13 cellular contexts compared by ENCODE assay signal in the genomic region with DNA sequence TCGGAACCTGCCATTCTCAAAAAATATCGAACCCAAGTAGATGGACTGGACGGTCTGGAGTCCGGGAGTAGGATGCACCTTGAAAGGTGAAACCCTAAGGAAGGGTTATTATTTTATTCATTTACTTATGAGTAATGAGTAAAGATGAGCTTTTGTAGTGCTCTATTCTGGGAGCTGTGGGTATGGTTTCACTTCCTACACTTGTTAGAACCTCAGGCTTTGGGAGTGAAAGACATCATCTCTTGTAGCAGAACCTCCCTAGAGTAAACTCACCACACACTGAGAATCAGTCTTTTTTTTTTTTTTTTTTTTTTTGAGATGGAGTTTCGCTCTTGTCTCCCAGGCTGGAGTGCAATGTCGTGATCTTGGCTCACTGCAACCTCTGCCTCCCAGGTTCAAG.
DNase-seq lines count a peak whose midpoint lies in the region; ATAC-seq, FAIRE-seq and TF ChIP-seq lines count a peak whose summit lies in the region.
"Had no signal": no experiment of that assay in that cellular context is flagged by ENCODE, and none has a peak within 500 bp of the region (broad histone marks: within the 10 kb centered on the region; RNA-seq: fewer than 3 reads in every experiment).

No MANE protein-coding gene starts in this region.

- intact Hi-C loops in uterus (cut with DNase I; ENCODE audit: low total_unique reads) (no loop called here), HepG2 (cut with micrococcal nuclease; ENCODE audit: unreplicated experiment) (no loop called here)
- intact Hi-C loops in CD8-positive, alpha-beta T cell (cut with DNase I, micrococcal nuclease), result no loop called here

- no peak overlapping the region for H3K9ac ChIP-seq in HepG2 (ENCODE audit: insufficient read depth, low read depth, low read length)

- TF ChIP-seq CTCF in uterus (IDR thresholded peaks at IDR 0.05) (no peak), HepG2 (CRISPR knock-in tag; IDR thresholded peaks at IDR 0.05) (no peak)
- TF ChIP-seq CTCF in CD8-positive, alpha-beta T cell (IDR thresholded peaks at IDR 0.05), result no peak

- peak; percentile 99 for ATAC-seq in GM21360 (IDR thresholded peaks at IDR 0.05; ENCODE audit: unreplicated experiment)
- peak; percentile 75 for ATAC-seq in HG03045 (IDR thresholded peaks at IDR 0.05; ENCODE audit: unreplicated experiment)
- ATAC-seq in CD8-positive, alpha-beta T cell, result no peak
- ATAC-seq in HepG2, result no peak
- ATAC-seq: left lobe of liver had no signal

- CTCF ChIA-PET in CD8-positive, alpha-beta T cell (lab: Charles Lee), result no interaction called here
- CTCF ChIA-PET in HepG2 (lab: Yijun Ruan, JAX; ENCODE audit: low intra/inter-chr PET ratio, low total read pairs), result no interaction called here

- POLR2A ChIA-PET in CD8-positive, alpha-beta T cell (lab: Charles Lee), result no interaction called here
- POLR2A ChIA-PET in HepG2 (lab: Yijun Ruan, JAX), result no interaction called here

- H3K36me3 Mint-ChIP-seq in CD8-positive, alpha-beta T cell, result no peaks in the 10 kb centered on the region

- 48% methylated on average over 6 of the region's 6 CpGs for WGBS in HepG2 (ENCODE audit: low lambda C conversion rate)

- no peak overlapping the region for H3K27ac ChIP-seq in uterus
- no peak overlapping the region for H3K27ac ChIP-seq in CD8-positive, alpha-beta T cell (ENCODE audit: low read depth, low read length)
- no peak overlapping the region for H3K27ac ChIP-seq in HepG2 (ENCODE audit: extremely low read length, insufficient read depth, low read length)
- H3K27ac ChIP-seq: neutrophil had no signal

- H3K27me3 Mint-ChIP-seq in CD8-positive, alpha-beta T cell (ENCODE audit: low read depth), result no peaks in the 10 kb centered on the region

- H3K9me3 ChIP-seq in uterus, result no peaks in the 10 kb centered on the region
- H3K9me3 ChIP-seq in CD8-positive, alpha-beta T cell (ENCODE audit: low read length), result no peaks in the 10 kb centered on the region
- H3K9me3 ChIP-seq in HepG2 (ENCODE audit: low read length), result peaks cover 11% of the 10 kb centered on the region; the same call in 1 of the 2 replicates
- H3K9me3 ChIP-seq: neutrophil had no signal

- TF ChIP-seq EP300 in HepG2 (IDR thresholded peaks at IDR 0.05; ENCODE audit: low read depth in 2 of 2, low read length in 2 of 2) (no peak), HepG2 (CRISPR knock-in tag; IDR thresholded peaks at IDR 0.05; ENCODE audit: borderline replicate concordance) (no peak)

- TF ChIP-seq RAD21 in HepG2 (CRISPR knock-in tag; IDR thresholded peaks at IDR 0.05), result no peak

- FAIRE-seq in GM12891 (lab: Jason Lieb, UNC), result no peak
- no peak for FAIRE-seq in HepG2 (lab: Jason Lieb, UNC)

- H3K27ac Mint-ChIP-seq in CD8-positive, alpha-beta T cell, result no peak overlapping the region
- H3K27ac Mint-ChIP-seq: dendritic cell treated with granulocyte-macrophage colony-stimulating factor and Interleukin-4, amounts not matched to agents 40 ng/mL and 50 ng/mL, for 4 days had no signal

- H3K27me3 ChIP-seq in uterus (no peaks in the 10 kb centered on the region), HepG2 (ENCODE audit: control insufficient read depth in 1 of 2, insufficient read depth in 2 of 2, low read length in 2 of 2) (no peaks in the 10 kb centered on the region)
- no peaks in the 10 kb centered on the region for H3K27me3 ChIP-seq in CD8-positive, alpha-beta T cell (ENCODE audit: insufficient read depth, low read length)
- H3K27me3 ChIP-seq: neutrophil had no signal

- H3K4me3 Mint-ChIP-seq in CD8-positive, alpha-beta T cell, result no peak overlapping the region
- H3K4me3 Mint-ChIP-seq: dendritic cell treated with granulocyte-macrophage colony-stimulating factor and Interleukin-4, amounts not matched to agents 40 ng/mL and 50 ng/mL, for 4 days had no signal

- no peak overlapping the region for H2AFZ ChIP-seq in HepG2 (ENCODE audit: low read length)

- in situ Hi-C loops in HepG2 (cut with HindIII; ENCODE audit: extremely low pct_ligation_motif_present, low pct_unique_long_range_greater_than_20kb), result no loop called here

- H3K4me2 ChIP-seq in HepG2 (ENCODE audit: low read depth, low read length), result no peak overlapping the region

- TF ChIP-seq POLR2A in GM12891 (IDR thresholded peaks at IDR 0.05; ENCODE audit: low read depth, low read length) (no peak), uterus (IDR thresholded peaks at IDR 0.05) (no peak), HepG2 (IDR thresholded peaks at IDR 0.05; ENCODE audit: insufficient read depth in 1 of 2, low read depth in 2 of 2, low read length in 2 of 2) (no peak)

- BruUV-seq in HepG2 (replicated peaks; lab: Mats Ljungman, UMichigan), result no TSS peak

- H3K4me3 ChIP-seq in uterus (no peak overlapping the region), HepG2 (replicated peaks in 1 of 3; ENCODE audit: insufficient read depth in 1 of 3, low read depth in 2 of 3, low read length in 3 of 3) (no peak overlapping the region)
- H3K4me3 ChIP-seq in CD8-positive, alpha-beta T cell (ENCODE audit: low read depth, low read length), result no peak overlapping the region

- no peaks in the 10 kb centered on the region for H3K79me2 ChIP-seq in HepG2 (ENCODE audit: insufficient read depth, low read length)

- DNase-seq in GM12891 (ENCODE audit: insufficient read length, low spot score) (peak; percentile 5), NOMO-1 (lab: John Stamatoyannopoulos, UW; ENCODE audit: unreplicated experiment in 2 of 2) (peak; percentile 40 to 89), uterus (no peak), cortex of kidney (lab: John Stamatoyannopoulos, UW) (no peak), HepG2 (ENCODE audit: low spot score) (no peak)
- DNase-seq in CD8-positive, alpha-beta T cell, result no peak
- DNase-seq: IMR-90, NCI-H2081 had no signal

- no peaks in the 10 kb centered on the region for H4K20me1 ChIP-seq in HepG2 (ENCODE audit: insufficient read depth, low read length)

- no peaks in the 10 kb centered on the region for H3K4me1 Mint-ChIP-seq in CD8-positive, alpha-beta T cell (ENCODE audit: low read depth)

- H3K36me3 ChIP-seq in uterus (no peaks in the 10 kb centered on the region), HepG2 (replicated peaks in 1 of 2; ENCODE audit: control insufficient read depth in 1 of 2, insufficient read depth in 2 of 2, low read length in 2 of 2) (no peaks in the 10 kb centered on the region)
- no peaks in the 10 kb centered on the region for H3K36me3 ChIP-seq in CD8-positive, alpha-beta T cell (ENCODE audit: insufficient read depth, low read length)
- H3K36me3 ChIP-seq: neutrophil had no signal

- H3K9me3 Mint-ChIP-seq in CD8-positive, alpha-beta T cell, result peaks cover 6% of the 10 kb centered on the region
- H3K9me3 Mint-ChIP-seq: dendritic cell treated with granulocyte-macrophage colony-stimulating factor and Interleukin-4, amounts not matched to agents 40 ng/mL and 50 ng/mL, for 4 days had no signal

- H3K4me1 ChIP-seq in uterus (no peaks in the 10 kb centered on the region), HepG2 (ENCODE audit: insufficient read depth, low read length) (no peaks in the 10 kb centered on the region)
- H3K4me1 ChIP-seq in CD8-positive, alpha-beta T cell (ENCODE audit: insufficient read depth, low read length), result no peaks in the 10 kb centered on the region

TF ChIP-seq in GM12891, 5 proteins besides CTCF, POLR2A, EP300 and RAD21:
- TF ChIP-seq POU2F2 (IDR thresholded peaks at IDR 0.05; ENCODE audit: low read depth, low read length) (no peak), TAF1 (IDR thresholded peaks at IDR 0.05; ENCODE audit: low read depth, low read length) (no peak), PAX5 (IDR thresholded peaks at IDR 0.05; ENCODE audit: insufficient read depth, low read length, severe bottlenecking) (no peak), POLR2AphosphoS5 (IDR thresholded peaks at IDR 0.05; ENCODE audit: low read depth, low read length) (no peak), SPI1 (IDR thresholded peaks at IDR 0.05; ENCODE audit: low read depth, low read length) (peak; percentile 76)

TF ChIP-seq in HepG2, 621 proteins besides CTCF, POLR2A, EP300 and RAD21 (continues in another document):
- no peak for TF ChIP-seq CENPT (CRISPR knock-in tag; IDR thresholded peaks at IDR 0.05; ENCODE audit: low read depth)
- TF ChIP-seq, protein P1, sequence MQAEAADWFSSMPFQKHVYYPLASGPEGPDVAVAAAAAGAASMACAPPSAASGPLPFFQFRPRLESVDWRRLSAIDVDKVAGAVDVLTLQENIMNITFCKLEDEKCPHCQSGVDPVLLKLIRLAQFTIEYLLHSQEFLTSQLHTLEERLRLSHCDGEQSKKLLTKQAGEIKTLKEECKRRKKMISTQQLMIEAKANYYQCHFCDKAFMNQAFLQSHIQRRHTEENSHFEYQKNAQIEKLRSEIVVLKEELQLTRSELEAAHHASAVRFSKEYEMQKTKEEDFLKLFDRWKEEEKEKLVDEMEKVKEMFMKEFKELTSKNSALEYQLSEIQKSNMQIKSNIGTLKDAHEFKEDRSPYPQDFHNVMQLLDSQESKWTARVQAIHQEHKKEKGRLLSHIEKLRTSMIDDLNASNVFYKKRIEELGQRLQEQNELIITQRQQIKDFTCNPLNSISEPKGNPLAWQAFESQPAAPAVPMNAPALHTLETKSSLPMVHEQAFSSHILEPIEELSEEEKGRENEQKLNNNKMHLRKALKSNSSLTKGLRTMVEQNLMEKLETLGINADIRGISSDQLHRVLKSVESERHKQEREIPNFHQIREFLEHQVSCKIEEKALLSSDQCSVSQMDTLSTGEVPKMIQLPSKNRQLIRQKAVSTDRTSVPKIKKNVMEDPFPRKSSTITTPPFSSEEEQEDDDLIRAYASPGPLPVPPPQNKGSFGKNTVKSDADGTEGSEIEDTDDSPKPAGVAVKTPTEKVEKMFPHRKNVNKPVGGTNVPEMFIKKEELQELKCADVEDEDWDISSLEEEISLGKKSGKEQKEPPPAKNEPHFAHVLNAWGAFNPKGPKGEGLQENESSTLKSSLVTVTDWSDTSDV (CRISPR knock-in tag; IDR thresholded peaks at IDR 0.05), result no peak
- TF ChIP-seq ZNF577 (CRISPR knock-in tag; IDR thresholded peaks at IDR 0.05; ENCODE audit: borderline replicate concordance, low read depth), result no peak
- TF ChIP-seq ZNF615 (CRISPR knock-in tag; IDR thresholded peaks at IDR 0.05; ENCODE audit: borderline replicate concordance), result no peak

Comparison
In these comparisons a context has a peak if more than half of its experiments do, and no peak if none do; other contexts are left out.
1. DNase-seq: peak in GM12891 (single experiment) and NOMO-1 (2 of 2); none in uterus (0 of 2), cortex of kidney (single experiment), CD8-positive, alpha-beta T cell (0 of 7) and HepG2 (single experiment).
2. ATAC-seq: peak in GM21360 (single experiment) and HG03045 (single experiment); none in CD8-positive, alpha-beta T cell (single experiment) and HepG2 (single experiment).